Comparison of ENCODE assay signal across 10 cellular contexts in genomic region chr5:157269165-157269671, GRCh38. TPM values are rescaled to one million over a fixed set of nuclear protein-coding genes. Genes with fewer than 3 reads are reported as not detected.
DNase-seq lines count a peak whose midpoint lies in the region; ATAC-seq and TF ChIP-seq lines count a peak whose summit lies in the region.
"Had no signal": no experiment of that assay in that cellular context is flagged by ENCODE, and none has a peak within 500 bp of the region (broad histone marks: within the 10 kb centered on the region; RNA-seq: fewer than 3 reads in every experiment).

No MANE protein-coding gene starts in this region.

- no peaks in the 10 kb centered on the region for H3K9me3 ChIP-seq in CD4-positive, alpha-beta T cell (ENCODE audit: control insufficient read depth, low read length)
- H3K9me3 ChIP-seq in left lung = no peaks in the 10 kb centered on the region

- TF ChIP-seq CTCF in CD4-positive, alpha-beta T cell (IDR thresholded peaks at IDR 0.05) = no peak
- TF ChIP-seq CTCF in HL-60 (IDR thresholded peaks at IDR 0.05; ENCODE audit: insufficient read depth, low read length) (no peak), left lung (IDR thresholded peaks at IDR 0.05) (no peak)

- peak in 1 of 10 experiments; percentile 16 for DNase-seq in CD4-positive, alpha-beta T cell
- DNase-seq in HL-60 (ENCODE audit: low read depth in 1 of 2, low spot score in 1 of 2) (peak; percentile 81 to 93), left lung (peak in 1 of 2 donors; percentile 52), amniotic stem cell (lab: John Stamatoyannopoulos, UW) (no peak), NCI-H146 (lab: John Stamatoyannopoulos, UW) (no peak)
- peak; percentile 52 for DNase-seq in activated CD8-positive, alpha-beta T cell treated with anti-CD3 and anti-CD28 coated beads, Interleukin-2, amount 10 ng/mL, durations not matched to agents 7 days and 5 days
- DNase-seq: IMR-90 had no signal

- no peaks in the 10 kb centered on the region for H3K36me3 ChIP-seq in left lung

- peaks cover 60% of the 10 kb centered on the region for H3K36me3 Mint-ChIP-seq in CD4-positive, alpha-beta T cell (ENCODE audit: low read depth)
- peaks cover 68% of the 10 kb centered on the region for H3K36me3 Mint-ChIP-seq in activated CD8-positive, alpha-beta T cell treated with anti-CD3 and anti-CD28 coated beads, Interleukin-2, amount 10 ng/mL, durations not matched to agents 7 days and 5 days (ENCODE audit: low read depth)

- H3K27ac ChIP-seq in CD4-positive, alpha-beta T cell (ENCODE audit: low read depth, low read length) = peak overlapping the region; percentile 94
- H3K27ac ChIP-seq in HL-60 (replicated peaks) (peak overlapping the region; percentile 96), left lung (peak overlapping the region; percentile 72 to 89)

- peaks cover 9 to 88% of the 10 kb centered on the region in 2 donors for H3K4me1 ChIP-seq in left lung

- H3K4me3 ChIP-seq in HL-60 (replicated peaks; ENCODE audit: insufficient read depth, low read length) = no peak overlapping the region
- H3K4me3 ChIP-seq in left lung = no peak overlapping the region

- CTCF ChIA-PET in CD4-positive, alpha-beta T cell (lab: Charles Lee) = interaction anchor here (0.7 to 2.1 kb wide), 3 partner anchors 15 to 121 kb away, joined by 3 to 5 read pairs (median 3); no protein-coding TSS in a partner anchor
- CTCF ChIA-PET in activated CD8-positive, alpha-beta T cell treated with anti-CD3 and anti-CD28 coated beads, Interleukin-2, amount 10 ng/mL, durations not matched to agents 7 days and 5 days (lab: Charles Lee) = interaction anchor here (0.8 to 4.2 kb wide), 5 partner anchors 12 to 120 kb away, joined by 3 to 37 read pairs (median 5); no protein-coding TSS in a partner anchor

- no peaks in the 10 kb centered on the region for H3K27me3 Mint-ChIP-seq in CD4-positive, alpha-beta T cell
- H3K27me3 Mint-ChIP-seq in activated CD8-positive, alpha-beta T cell treated with anti-CD3 and anti-CD28 coated beads, Interleukin-2, amount 10 ng/mL, durations not matched to agents 7 days and 5 days (ENCODE audit: low read depth) = no peaks in the 10 kb centered on the region

- peak overlapping the region; percentile 93 for H3K27ac Mint-ChIP-seq in CD4-positive, alpha-beta T cell
- peak overlapping the region; percentile 95 for H3K27ac Mint-ChIP-seq in activated CD8-positive, alpha-beta T cell treated with anti-CD3 and anti-CD28 coated beads, Interleukin-2, amount 10 ng/mL, durations not matched to agents 7 days and 5 days

- no peaks in the 10 kb centered on the region for H3K27me3 ChIP-seq in CD4-positive, alpha-beta T cell (ENCODE audit: control insufficient read depth, insufficient read depth, low read length)
- H3K27me3 ChIP-seq in HL-60 (ENCODE audit: insufficient read depth, poor library complexity, severe bottlenecking) (no peaks in the 10 kb centered on the region), left lung (peaks cover 0 to 14% of the 10 kb centered on the region in 2 donors)

- POLR2A ChIA-PET in CD4-positive, alpha-beta T cell (lab: Charles Lee) = interaction anchor here (0.7 to 1.2 kb wide), 3 partner anchors 12 to 127 kb away, joined by 3 to 4 read pairs (median 3); partner anchors contain the start of genes ITK and MED7
- POLR2A ChIA-PET in activated CD8-positive, alpha-beta T cell treated with anti-CD3 and anti-CD28 coated beads, Interleukin-2, amount 10 ng/mL, durations not matched to agents 7 days and 5 days (lab: Charles Lee) = interaction anchor here (0.7 to 1.1 kb wide), 3 partner anchors 20 to 82 kb away, joined by 3 read pairs; no protein-coding TSS in a partner anchor

- H3K4me3 Mint-ChIP-seq in CD4-positive, alpha-beta T cell = peak overlapping the region; percentile 75
- peak overlapping the region; percentile 79 for H3K4me3 Mint-ChIP-seq in activated CD8-positive, alpha-beta T cell treated with anti-CD3 and anti-CD28 coated beads, Interleukin-2, amount 10 ng/mL, durations not matched to agents 7 days and 5 days

- intact Hi-C loops in CD4-positive, alpha-beta T cell (cut with DNase I, micrococcal nuclease) = loop anchor here (2.0 to 5.0 kb wide), 3 partner anchors 38 to 473 kb away; partner anchors contain the start of gene LSM11 (in 1 of the 2)
- intact Hi-C loops in left lung (cut with DNase I) = no loop called here

- ATAC-seq in CD4-positive, alpha-beta T cell (ENCODE audit: poor library complexity) = no peak
- ATAC-seq in activated CD8-positive, alpha-beta T cell treated with anti-CD3 and anti-CD28 coated beads, Interleukin-2, amount 10 ng/mL, durations not matched to agents 7 days and 5 days = no peak
- ATAC-seq in left lung (peak; percentile 77), HG03025 (IDR thresholded peaks at IDR 0.05; ENCODE audit: low FRiP score, unreplicated experiment) (no peak), GM18498 (IDR thresholded peaks at IDR 0.05; ENCODE audit: unreplicated experiment) (no peak)
- ATAC-seq: HCT116 had no signal

- no peaks in the 10 kb centered on the region for H3K9me3 Mint-ChIP-seq in CD4-positive, alpha-beta T cell
- H3K9me3 Mint-ChIP-seq in activated CD8-positive, alpha-beta T cell treated with anti-CD3 and anti-CD28 coated beads, Interleukin-2, amount 10 ng/mL, durations not matched to agents 7 days and 5 days (ENCODE audit: insufficient read depth) = no peaks in the 10 kb centered on the region

- peaks cover 93% of the 10 kb centered on the region for H3K4me1 Mint-ChIP-seq in CD4-positive, alpha-beta T cell (ENCODE audit: low read depth)
- H3K4me1 Mint-ChIP-seq in activated CD8-positive, alpha-beta T cell treated with anti-CD3 and anti-CD28 coated beads, Interleukin-2, amount 10 ng/mL, durations not matched to agents 7 days and 5 days (ENCODE audit: low read depth) = peaks cover 72% of the 10 kb centered on the region

RNA-seq across cellular contexts. Expression of gene CYFIP2, which starts 3.3 kb away (rescaled TPM):
- 100 to 1,000 TPM; 271 to 287 TPM for total RNA-seq in CD4-positive, alpha-beta T cell
- total RNA-seq in activated CD8-positive, alpha-beta T cell treated with anti-CD3 and anti-CD28 coated beads, Interleukin-2, amount 10 ng/mL, durations not matched to agents 7 days and 5 days = 100 to 1,000 TPM; 512 to 516 TPM
- total RNA-seq in left lung = 10 to 100 TPM; 48.7 to 63.4 TPM

Comparison
In these comparisons a context has a peak if more than half of its experiments do, and no peak if none do; other contexts are left out.
1. DNase-seq: peak in HL-60 (2 of 2) and activated CD8-positive, alpha-beta T cell treated with anti-CD3 and anti-CD28 coated beads, Interleukin-2, amount 10 ng/mL, durations not matched to agents 7 days and 5 days (single experiment); none in amniotic stem cell (single experiment) and NCI-H146 (single experiment).
2. RNA of gene CYFIP2, which starts 3.3 kb away (total RNA-seq): 512 to 516 TPM in activated CD8-positive, alpha-beta T cell treated with anti-CD3 and anti-CD28 coated beads, Interleukin-2, amount 10 ng/mL, durations not matched to agents 7 days and 5 days and 271 to 287 TPM in CD4-positive, alpha-beta T cell; 48.7 to 63.4 TPM in left lung; every median in the first group is over 4 times any median in the second.
3. intact Hi-C loops: an anchor here in CD4-positive, alpha-beta T cell (2.0 to 5.0 kb wide); none called in left lung.
4. Peak in every context shown above with its lines, with median percentiles within 50 percentile points of each other: H3K27ac ChIP-seq.